In the genomic region with DNA sequence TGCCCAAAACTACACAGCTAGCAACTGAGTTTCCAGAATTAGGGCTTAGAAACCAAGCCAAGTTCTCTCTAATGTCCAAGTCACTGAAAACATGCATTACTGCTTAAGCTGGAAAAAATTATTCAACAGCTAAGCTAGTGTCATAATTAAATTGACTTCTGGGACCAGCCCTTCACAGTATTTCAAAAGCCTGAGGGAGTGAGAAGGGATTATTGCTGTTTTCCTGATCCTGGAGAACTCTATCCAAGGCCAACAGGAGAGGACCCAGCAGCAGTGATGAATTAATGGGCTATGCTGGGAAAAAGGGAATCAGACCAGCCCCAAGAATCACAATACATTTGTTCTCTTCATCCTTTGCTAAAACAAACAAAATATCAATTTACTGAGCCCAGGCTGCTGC, we compare ENCODE assay signal across 18 cellular contexts. TPM values are rescaled to one million over a fixed set of nuclear protein-coding genes. Genes with fewer than 3 reads are reported as not detected.
DNase-seq lines count a peak whose midpoint lies in the region; ATAC-seq, FAIRE-seq and TF ChIP-seq lines count a peak whose summit lies in the region.
"Had no signal": no experiment of that assay in that cellular context is flagged by ENCODE, and none has a peak within 500 bp of the region (broad histone marks: within the 10 kb centered on the region; RNA-seq: fewer than 3 reads in every experiment).

No MANE protein-coding gene starts in this region.

- ATAC-seq in GM21423 (IDR thresholded peaks at IDR 0.05; ENCODE audit: unreplicated experiment), result no peak
- ATAC-seq in HG03571 (IDR thresholded peaks at IDR 0.05; ENCODE audit: unreplicated experiment), result no peak

- intact Hi-C loops in stomach (cut with DNase I; ENCODE audit: low total_unique reads), result no loop called here

- no peak for TF ChIP-seq EP300 in stomach (IDR thresholded peaks at IDR 0.05)

- no peak overlapping the region for H3K4me3 ChIP-seq in stomach
- H3K4me3 ChIP-seq: BLaER1 treated with 17β-estradiol and CSF1 and Interleukin-3, amounts not matched to agents 10 nM and 100 nM; PC-9; SK-N-MC had no signal

- no peaks in the 10 kb centered on the region for H3K36me3 ChIP-seq in stomach
- H3K36me3 ChIP-seq: BLaER1 treated with 17β-estradiol and CSF1 and Interleukin-3, amounts not matched to agents 10 nM and 100 nM had no signal

- peak; percentile 82 for FAIRE-seq in endometrium (lab: Jason Lieb, UNC)
- FAIRE-seq: H54 had no signal

- peak overlapping the region in 4 of 5 donors; percentile 31 to 50 (median 42) for H3K27ac ChIP-seq in stomach
- H3K27ac ChIP-seq: BLaER1 treated with 17β-estradiol and CSF1 and Interleukin-3, amounts not matched to agents 10 nM and 100 nM; PC-9; SK-N-MC had no signal

- no peaks in the 10 kb centered on the region for H3K9me3 ChIP-seq in stomach

- TF ChIP-seq CTCF in stomach (IDR thresholded peaks at IDR 0.05), result no peak

- H3K4me1 ChIP-seq in stomach, result peaks cover 0 to 15% (median 7%) of the 10 kb centered on the region in 4 donors

- TF ChIP-seq POLR2A in stomach (IDR thresholded peaks at IDR 0.05), result no peak

- no peaks in the 10 kb centered on the region for H3K27me3 ChIP-seq in stomach
- H3K27me3 ChIP-seq: BLaER1 treated with 17β-estradiol and CSF1 and Interleukin-3, amounts not matched to agents 10 nM and 100 nM had no signal

- DNase-seq in NCI-H1105 treated with DMSO at 0.1 percent for 48 hours (lab: John Stamatoyannopoulos, UW) (peak; percentile 64), NCI-H1105 (lab: John Stamatoyannopoulos, UW) (no peak), DMS153 treated with DMSO at 0.1 percent for 48 hours (lab: John Stamatoyannopoulos, UW; ENCODE audit: unreplicated experiment) (peak; percentile 65), stomach (no peak), HPDE6-E6E7 (ENCODE audit: extremely low spot score) (no peak)
- DNase-seq: 8988T, IMR-90, Kasumi-1, NCI-H1436, NCI-H2171, NCI-H446 treated with DMSO at 0.1 percent for 48 hours, PC-9 had no signal

RNA-seq across cellular contexts. Expression of a gene that starts 34.6 kb away (rescaled TPM):
- total RNA-seq in stomach, result under 1 TPM in 1 of 5 donors, not detected in 4; 0.87 TPM
- polyA plus RNA-seq in stomach, result under 1 TPM in 1 of 3 donors, not detected in 2; 0.08 TPM
- total RNA-seq: IMR-90, PC-9 had no signal
- polyA plus RNA-seq: IMR-90 had no signal

Comparison
In these comparisons a context has a peak if more than half of its experiments do, and no peak if none do; other contexts are left out.
1. DNase-seq: peak in NCI-H1105 treated with DMSO at 0.1 percent for 48 hours (single experiment) and DMS153 treated with DMSO at 0.1 percent for 48 hours (single experiment); none in NCI-H1105 (single experiment), stomach (single experiment) and HPDE6-E6E7 (single experiment).